In the genomic region with DNA sequence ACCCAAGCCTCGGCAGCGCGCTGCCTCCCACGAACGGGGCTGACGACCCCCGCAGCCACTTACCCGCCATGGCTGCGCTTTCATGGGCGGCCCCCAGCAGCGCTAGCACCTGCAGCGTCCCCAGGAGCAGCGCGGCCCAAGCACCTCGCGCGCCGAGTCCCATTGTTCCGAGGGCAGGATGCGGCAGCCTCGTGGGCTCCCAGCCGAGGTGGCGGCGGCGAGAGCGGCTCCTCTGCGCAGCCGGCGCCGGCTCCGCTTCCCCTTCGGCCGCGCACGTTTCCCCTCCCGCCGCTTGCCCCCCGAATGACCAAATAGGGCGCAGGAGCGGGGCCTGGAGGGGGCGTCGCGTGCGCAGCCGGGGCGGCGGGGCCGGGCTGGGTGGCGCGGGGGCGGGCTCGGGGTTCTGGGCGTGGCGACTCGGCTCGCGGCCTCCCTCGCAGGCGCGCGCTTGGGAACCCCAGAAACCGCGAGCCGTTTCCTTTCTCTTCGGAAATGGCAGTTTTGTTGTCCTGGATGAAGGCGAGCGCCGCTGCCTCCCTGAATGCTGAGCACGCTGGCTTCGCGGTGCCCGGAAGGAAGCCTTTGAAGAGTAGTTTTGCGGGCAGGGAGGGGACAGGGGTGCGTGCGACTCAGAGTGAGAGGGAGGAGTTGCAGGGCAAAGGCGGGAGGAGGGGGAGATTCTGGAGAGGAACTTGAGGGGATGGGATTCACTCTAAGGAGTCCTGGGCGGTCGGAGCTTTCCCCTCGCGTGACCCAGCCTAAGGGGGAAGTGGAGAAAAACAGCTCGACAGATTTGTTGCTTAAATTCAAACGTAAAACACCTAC, we compare ENCODE assay signal across 8 cellular contexts. TPM values are rescaled to one million over a fixed set of nuclear protein-coding genes. Genes with fewer than 3 reads are reported as not detected.
DNase-seq lines count a peak whose midpoint lies in the region; ATAC-seq and TF ChIP-seq lines count a peak whose summit lies in the region.

A gene with protein sequence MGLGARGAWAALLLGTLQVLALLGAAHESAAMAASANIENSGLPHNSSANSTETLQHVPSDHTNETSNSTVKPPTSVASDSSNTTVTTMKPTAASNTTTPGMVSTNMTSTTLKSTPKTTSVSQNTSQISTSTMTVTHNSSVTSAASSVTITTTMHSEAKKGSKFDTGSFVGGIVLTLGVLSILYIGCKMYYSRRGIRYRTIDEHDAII (minus strand): TSS at position 305 of the 825 bp plus-strand sequence. CDS start 142 bp downstream, at position 163.

- no peaks in the 10 kb centered on the region for H3K9me3 ChIP-seq in SJSA1 (replicated peaks)
- no peaks in the 10 kb centered on the region for H3K9me3 ChIP-seq in neuronal stem cell (replicated peaks in 1 of 2; ENCODE audit: control insufficient read depth in 2 of 2, insufficient read depth in 1 of 2, low read depth in 1 of 2, low read length in 2 of 2)

- H3K4me3 ChIP-seq in KMS-11 (IDR thresholded peaks at IDR 0.05; ENCODE audit: insufficient read depth, low read depth, low read length) (no peak within 1 kb of the TSS), SJSA1 (peak within 1 kb of the TSS; percentile 88), neuronal stem cell (ENCODE audit: low read length in 2 of 2) (peak within 1 kb of the TSS; percentile 80 to 95)

- no peak within 1 kb of the TSS for H2AK5ac ChIP-seq in neuronal stem cell (ENCODE audit: low read depth, low read length)

- peaks cover 7% of the 10 kb centered on the region for H3K79me1 ChIP-seq in neuronal stem cell (ENCODE audit: low read depth, low read length)

- peak within 1 kb of the TSS; percentile 70 for H4K91ac ChIP-seq in neuronal stem cell (ENCODE audit: low read depth, low read length, poor library complexity)

- H3K27ac ChIP-seq in KMS-11 (peak within 1 kb of the TSS; percentile 85), SJSA1 (peak within 1 kb of the TSS; percentile 83), neuronal stem cell (replicated peaks; ENCODE audit: low read length) (peak within 1 kb of the TSS; percentile 92)

- H3K79me2 ChIP-seq in KMS-11 (ENCODE audit: insufficient read depth, low read depth), result peaks cover 48% of the 10 kb centered on the region

- H4K20me1 ChIP-seq in KMS-11 (ENCODE audit: insufficient read depth), result no peaks in the 10 kb centered on the region

- H3K18ac ChIP-seq in neuronal stem cell (ENCODE audit: low read length), result peak within 1 kb of the TSS; percentile 99

- WGBS in neuronal stem cell (ENCODE audit: extremely low coverage in 2 of 2, insufficient read length in 2 of 2, insufficient replicate concordance in 1 of 2), 2 donors, result no CpG with 5 or more reads among the region's 82 CpGs

- peak within 1 kb of the TSS; percentile 67 for H3K4ac ChIP-seq in neuronal stem cell (ENCODE audit: low read length)

- peak within 1 kb of the TSS; percentile 80 for H2BK15ac ChIP-seq in neuronal stem cell (ENCODE audit: low read length)

- ATAC-seq in GM21717 (IDR thresholded peaks at IDR 0.05; ENCODE audit: unreplicated experiment), result peak; percentile 64

- H3K36me3 ChIP-seq in KMS-11 (ENCODE audit: insufficient read depth) (no peaks in the 10 kb centered on the region), SJSA1 (peaks cover 22% of the 10 kb centered on the region), neuronal stem cell (replicated peaks in 1 of 2; ENCODE audit: control insufficient read depth in 2 of 2, insufficient read depth in 2 of 2, low read length in 2 of 2) (peaks cover 1 to 13% of the 10 kb centered on the region in 2 donors)

- H2BK12ac ChIP-seq in neuronal stem cell (ENCODE audit: low read length), result peak within 1 kb of the TSS; percentile 75

- H3K14ac ChIP-seq in neuronal stem cell (ENCODE audit: low read length), result peak within 1 kb of the TSS; percentile 43

- DNase-seq in EL (peak; percentile 85), SJSA1 (ENCODE audit: low read depth in 1 of 2, low spot score in 2 of 2) (peak; percentile 70 to 75), foreskin melanocyte (peak; percentile 54), neuronal stem cell (ENCODE audit: low spot score) (peak; percentile 73)
- peak; percentile 84 for DNase-seq in activated gamma-delta T cell treated with anti-CD3 and anti-CD28 coated beads, Interleukin-2, amount 50 U/mL, for 16 hours (ENCODE audit: low read depth)

- no peak within 1 kb of the TSS for H4K8ac ChIP-seq in neuronal stem cell (ENCODE audit: low read depth, low read length)

- peaks cover 46% of the 10 kb centered on the region for H3K4me1 ChIP-seq in KMS-11 (ENCODE audit: low read depth, poor library complexity, severe bottlenecking)
- H3K4me1 ChIP-seq in SJSA1 (replicated peaks), result peaks cover 41% of the 10 kb centered on the region
- H3K4me1 ChIP-seq in neuronal stem cell (ENCODE audit: control insufficient read depth in 2 of 2, insufficient read depth in 1 of 2, low read depth in 1 of 2, low read length in 2 of 2), result peaks cover 9 to 16% of the 10 kb centered on the region in 2 donors

- H2BK5ac ChIP-seq in neuronal stem cell (ENCODE audit: low read length), result peak within 1 kb of the TSS; percentile 87

- H2BK120ac ChIP-seq in neuronal stem cell (ENCODE audit: low read depth, low read length), result no peak within 1 kb of the TSS

- peak within 1 kb of the TSS; percentile 69 for H2AFZ ChIP-seq in KMS-11 (ENCODE audit: low read depth)
- H2AFZ ChIP-seq in neuronal stem cell (ENCODE audit: low read length), result peak within 1 kb of the TSS; percentile 96

- no peaks in the 10 kb centered on the region for H3K27me3 ChIP-seq in KMS-11 (ENCODE audit: insufficient read depth, low read depth)
- no peaks in the 10 kb centered on the region for H3K27me3 ChIP-seq in SJSA1 (replicated peaks)
- H3K27me3 ChIP-seq in neuronal stem cell (ENCODE audit: control insufficient read depth in 3 of 3, insufficient read depth in 3 of 3, low read depth in 1 of 3, low read length in 3 of 3), result peaks cover 0 to 3% (median 0%) of the 10 kb centered on the region in 3 experiments

- peak within 1 kb of the TSS; percentile 95 for H3K4me2 ChIP-seq in KMS-11
- H3K4me2 ChIP-seq in neuronal stem cell (ENCODE audit: insufficient read depth, low read length, poor library complexity, severe bottlenecking), result peak within 1 kb of the TSS; percentile 61

- H3K9ac ChIP-seq in KMS-11, result peak within 1 kb of the TSS; percentile 96
- H3K9ac ChIP-seq in neuronal stem cell (ENCODE audit: low read depth, low read length, poor library complexity), result peak within 1 kb of the TSS; percentile 99

- peak within 1 kb of the TSS; percentile 67 for H3K23ac ChIP-seq in neuronal stem cell (ENCODE audit: low read depth, low read length, poor library complexity)

- TF ChIP-seq CTCF in KMS-11 (conservative IDR thresholded peaks at IDR 0.05; ENCODE audit: low read depth, low read length), result no peak
- no peak for TF ChIP-seq CTCF in subcutaneous adipose tissue (IDR thresholded peaks at IDR 0.05; ENCODE audit: low read depth)

RNA-seq across cellular contexts. Expression of the gene that starts here (rescaled TPM):
- 196 and 263 TPM in 2 replicates for total RNA-seq in SJSA1 (2014; rRNA removed; shearing (Covaris generic))
- polyA plus RNA-seq in neuronal stem cell (2013, experiment 1 of 2), result 103 TPM
- polyA plus RNA-seq in neuronal stem cell (2013, experiment 2 of 2), result 107 TPM
- total RNA-seq in subcutaneous adipose tissue, result 100 to 1,000 TPM in 2 of 4 donors, 10 to 100 TPM in 2; 52.6 to 147 (median 101) TPM
